10 cellular contexts compared by ENCODE assay signal in genomic region chr4:77293426-77293825, GRCh38.
"Had no signal": no experiment of that assay in that cellular context is flagged by ENCODE, and none has a peak within 500 bp of the region (broad histone marks: within the 10 kb centered on the region; RNA-seq: fewer than 3 reads in every experiment).

No MANE protein-coding gene starts in this region.

- FAIRE-seq: H1, H54 had no signal

- H3K9ac ChIP-seq: GM23248 had no signal

- H3K4me2 ChIP-seq: GM23338 had no signal

- H2AFZ ChIP-seq: GM23248, GM23338 had no signal

- DNase-seq: GM23248, GOT3, H7, H9, HCEC 1CT, HFFc6 had no signal

- H3K27ac ChIP-seq: GM23248 had no signal

- H3K36me3 ChIP-seq: HAP-1 had no signal

- H3K4me3 ChIP-seq: GM23248, GM23338, HAP-1 had no signal

- H3K9me3 ChIP-seq: HAP-1 had no signal

- H3K4me1 ChIP-seq: HAP-1 had no signal
